Comparison of ENCODE assay signal across 8 cellular contexts in genomic region chr1:39129514-39129913, GRCh38.
DNase-seq lines count a peak whose midpoint lies in the region; ATAC-seq and TF ChIP-seq lines count a peak whose summit lies in the region.

No MANE protein-coding gene starts in this region.

- H3K27ac ChIP-seq in foreskin keratinocyte (peak overlapping the region; percentile 96), thoracic aorta (peak overlapping the region; percentile 16 to 36)

- no peaks in the 10 kb centered on the region for H3K36me3 Mint-ChIP-seq in activated CD4-positive, alpha-beta T cell treated with anti-CD3 and anti-CD28 coated beads, Interleukin-2, amount 10 ng/mL, durations not matched to agents 24 days and 14 days (ENCODE audit: low read depth)

- no peak overlapping the region for H3K4me3 Mint-ChIP-seq in activated CD4-positive, alpha-beta T cell treated with anti-CD3 and anti-CD28 coated beads, Interleukin-2, amount 10 ng/mL, durations not matched to agents 24 days and 14 days

- H3K27me3 ChIP-seq in foreskin keratinocyte, result no peaks in the 10 kb centered on the region
- H3K27me3 ChIP-seq in thoracic aorta (replicated peaks; ENCODE audit: insufficient read depth), result no peaks in the 10 kb centered on the region

- H3K4me1 ChIP-seq in foreskin keratinocyte (peaks cover 69% of the 10 kb centered on the region), thoracic aorta (ENCODE audit: control insufficient read depth in 1 of 2, low read depth in 2 of 2) (peaks cover 41 to 56% of the 10 kb centered on the region in 2 donors)

- H3K4me3 ChIP-seq in thoracic aorta, result no peak overlapping the region

- no peak overlapping the region for H3K27ac Mint-ChIP-seq in activated CD4-positive, alpha-beta T cell treated with anti-CD3 and anti-CD28 coated beads, Interleukin-2, amount 10 ng/mL, durations not matched to agents 24 days and 14 days

- TF ChIP-seq CTCF in foreskin keratinocyte (conservative IDR thresholded peaks at IDR 0.05) (peak; percentile 47), thoracic aorta (IDR thresholded peaks at IDR 0.05) (peak; percentile 14)

- H3K9me3 Mint-ChIP-seq in activated CD4-positive, alpha-beta T cell treated with anti-CD3 and anti-CD28 coated beads, Interleukin-2, amount 10 ng/mL, durations not matched to agents 24 days and 14 days, result no peaks in the 10 kb centered on the region

- peaks cover 7% of the 10 kb centered on the region for H3K4me1 Mint-ChIP-seq in activated CD4-positive, alpha-beta T cell treated with anti-CD3 and anti-CD28 coated beads, Interleukin-2, amount 10 ng/mL, durations not matched to agents 24 days and 14 days

- DNase-seq in NCI-H82 (lab: John Stamatoyannopoulos, UW), result peak; percentile 33
- no peak for DNase-seq in NCI-H82 treated with DMSO at 0.1 percent for 48 hours (lab: John Stamatoyannopoulos, UW; ENCODE audit: unreplicated experiment)
- peak; percentile 57 for DNase-seq in RPMI7951 (ENCODE audit: low read depth)
- DNase-seq in foreskin keratinocyte, result no peak
- DNase-seq in thoracic aorta (ENCODE audit: low spot score), result no peak
- no peak for DNase-seq in activated CD4-positive, alpha-beta T cell treated with anti-CD3 and anti-CD28 coated beads, Interleukin-2, amount 10 ng/mL, durations not matched to agents 24 days and 14 days

- H3K27me3 Mint-ChIP-seq in activated CD4-positive, alpha-beta T cell treated with anti-CD3 and anti-CD28 coated beads, Interleukin-2, amount 10 ng/mL, durations not matched to agents 24 days and 14 days, result peaks cover 2% of the 10 kb centered on the region

- no peaks in the 10 kb centered on the region for H3K36me3 ChIP-seq in thoracic aorta

- ATAC-seq in foreskin keratinocyte (no peak), thoracic aorta (ENCODE audit: insufficient number of reproducible peaks, low FRiP score, low read depth) (no peak), GM21390 (IDR thresholded peaks at IDR 0.05; ENCODE audit: unreplicated experiment) (no peak), GM21367 (IDR thresholded peaks at IDR 0.05; ENCODE audit: unreplicated experiment) (no peak)

- no peaks in the 10 kb centered on the region for H3K9me3 ChIP-seq in thoracic aorta

- intact Hi-C loops in activated CD4-positive, alpha-beta T cell treated with anti-CD3 and anti-CD28 coated beads, Interleukin-2, amount 10 ng/mL, durations not matched to agents 24 days and 14 days (cut with micrococcal nuclease), result no loop called here

Comparison
In these comparisons a context has a peak if more than half of its experiments do, and no peak if none do; other contexts are left out.
1. DNase-seq: peak in NCI-H82 (single experiment) and RPMI7951 (single experiment); none in NCI-H82 treated with DMSO at 0.1 percent for 48 hours (single experiment), foreskin keratinocyte (0 of 2), thoracic aorta (single experiment) and activated CD4-positive, alpha-beta T cell treated with anti-CD3 and anti-CD28 coated beads, Interleukin-2, amount 10 ng/mL, durations not matched to agents 24 days and 14 days (single experiment).